In the genomic region with DNA sequence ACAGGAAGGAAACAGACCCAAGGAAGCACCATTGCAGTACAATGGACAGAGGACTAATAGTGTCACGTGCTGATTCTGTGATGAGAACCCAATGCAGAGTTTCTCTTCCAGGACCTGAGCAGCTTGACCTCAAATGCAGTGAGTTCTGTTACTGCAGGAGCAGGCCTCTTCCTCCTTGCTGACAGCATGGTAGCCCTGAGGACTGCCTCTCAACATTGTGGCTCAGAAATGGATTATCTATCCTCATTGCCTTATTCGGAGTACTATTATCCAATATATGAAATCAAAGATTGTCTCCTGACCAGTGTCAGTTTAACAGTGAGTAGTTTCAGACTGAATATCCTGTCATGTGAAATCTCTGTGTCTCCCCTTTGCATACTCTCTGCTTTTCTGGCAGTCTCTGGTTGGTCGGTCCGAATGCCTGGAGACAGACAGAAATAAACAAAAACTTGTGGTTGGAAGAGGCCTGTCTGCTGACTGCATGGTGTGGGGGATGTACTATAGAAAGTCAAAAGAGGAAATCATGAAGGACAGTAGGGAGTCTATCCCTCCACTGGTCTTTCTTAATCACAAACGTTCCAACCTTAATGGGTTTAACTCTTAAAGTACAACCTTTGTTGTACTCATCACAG, we compare ENCODE assay signal across 11 cellular contexts. TPM values are rescaled to one million over a fixed set of nuclear protein-coding genes. Genes with fewer than 3 reads are reported as not detected.
DNase-seq lines count a peak whose midpoint lies in the region; ATAC-seq and TF ChIP-seq lines count a peak whose summit lies in the region.
"Had no signal": no experiment of that assay in that cellular context is flagged by ENCODE, and none has a peak within 500 bp of the region (broad histone marks: within the 10 kb centered on the region; RNA-seq: fewer than 3 reads in every experiment).

No MANE protein-coding gene starts in this region.

- peaks cover 3% of the 10 kb centered on the region for H3K9me3 Mint-ChIP-seq in activated B cell treated with CpG ODN at 0.5 μM for 24 hours
- H3K9me3 Mint-ChIP-seq in endodermal cell, result no peaks in the 10 kb centered on the region

- H3K9ac ChIP-seq in endodermal cell (ENCODE audit: extremely low read depth, low read length, poor library complexity, severe bottlenecking), result no peak overlapping the region

- H3K27ac ChIP-seq in esophagus muscularis mucosa (replicated peaks in 1 of 4), result no peak overlapping the region
- H3K27ac ChIP-seq in endodermal cell (ENCODE audit: low read depth, low read length), result no peak overlapping the region
- H3K27ac ChIP-seq: C4-2B had no signal

- no peak for TF ChIP-seq POLR2A in esophagus muscularis mucosa (IDR thresholded peaks at IDR 0.05; ENCODE audit: low read depth)

- H3K4me3 ChIP-seq in GM06990 (replicated peaks; ENCODE audit: low read depth, low read length), result no peak overlapping the region
- no peak overlapping the region for H3K4me3 ChIP-seq in esophagus muscularis mucosa
- H3K4me3 ChIP-seq in endodermal cell (ENCODE audit: low read length), result no peak overlapping the region

- H3K36me3 Mint-ChIP-seq in activated B cell treated with CpG ODN at 0.5 μM for 24 hours (ENCODE audit: low read depth) (peaks cover 53% of the 10 kb centered on the region), endodermal cell (ENCODE audit: low read depth) (no peaks in the 10 kb centered on the region)

- peak; percentile 69 for DNase-seq in GM06990 (ENCODE audit: extremely low read depth, insufficient read length)
- DNase-seq in activated B cell treated with CpG ODN at 0.5 μM for 24 hours, result no peak
- no peak for DNase-seq in activated T-cell treated with anti-CD3 and anti-CD28 coated beads, Interleukin-2, amount 50 U/mL, for 1 hour
- DNase-seq in esophagus muscularis mucosa (ENCODE audit: extremely low spot score), result no peak
- no peak for DNase-seq in activated gamma-delta T cell (lab: John Stamatoyannopoulos, UW)
- DNase-seq in endodermal cell, result no peak

- CTCF ChIA-PET in activated B cell treated with CpG ODN at 0.5 μM for 24 hours (lab: Charles Lee), result interaction anchor here (1.2 kb wide), 1 partner anchor 24 kb away, joined by 3 read pairs; no protein-coding TSS in a partner anchor

- intact Hi-C loops in activated B cell treated with CpG ODN at 0.5 μM for 24 hours (cut with micrococcal nuclease), result loop anchor here (1.0 kb wide), 3 partner anchors 11 to 66 kb away; a partner anchor contains a TSS
- intact Hi-C loops in esophagus muscularis mucosa (cut with DNase I), result no loop called here

- WGBS in esophagus muscularis mucosa, result 34% methylated on average over 5 of the region's 5 CpGs
- WGBS in endodermal cell (ENCODE audit: insufficient coverage in 1 of 2, insufficient read length in 1 of 2), 2 experiments, result 72 to 79% methylated on average over 2 to 5 of the region's 5 CpGs

- POLR2A ChIA-PET in activated B cell treated with CpG ODN at 0.5 μM for 24 hours (lab: Charles Lee), result interaction anchor here (1.0 to 4.5 kb wide), 5 partner anchors 9 to 87 kb away, joined by 3 to 50 read pairs (median 14); a partner anchor contains a TSS

- ATAC-seq in GM19463 (IDR thresholded peaks at IDR 0.05; ENCODE audit: unreplicated experiment) (peak; percentile 85), HG03139 (IDR thresholded peaks at IDR 0.05; ENCODE audit: unreplicated experiment) (peak; percentile 93), activated B cell treated with CpG ODN at 0.5 μM for 24 hours (ENCODE audit: low read depth) (peak; percentile 92)

- no peaks in the 10 kb centered on the region for H3K4me1 ChIP-seq in esophagus muscularis mucosa
- H3K4me1 ChIP-seq in endodermal cell (ENCODE audit: control insufficient read depth, insufficient read depth, low read length), result no peaks in the 10 kb centered on the region

- H3K27ac Mint-ChIP-seq in activated B cell treated with CpG ODN at 0.5 μM for 24 hours (peak overlapping the region; percentile 88), endodermal cell (no peak overlapping the region)

- no peak for TF ChIP-seq CTCF in GM06990 (IDR thresholded peaks at IDR 0.05; ENCODE audit: insufficient read depth, low read length, poor library complexity, severe bottlenecking)
- TF ChIP-seq CTCF in activated B cell treated with CpG ODN at 0.5 μM for 24 hours (IDR thresholded peaks at IDR 0.05), result no peak
- TF ChIP-seq CTCF in esophagus muscularis mucosa (IDR thresholded peaks at IDR 0.05), result no peak
- TF ChIP-seq CTCF in endodermal cell (conservative IDR thresholded peaks at IDR 0.05), result no peak

- H3K9me3 ChIP-seq in esophagus muscularis mucosa (no peaks in the 10 kb centered on the region), endodermal cell (ENCODE audit: control insufficient read depth, low read length) (no peaks in the 10 kb centered on the region)

- H3K27me3 ChIP-seq in GM06990 (replicated peaks; ENCODE audit: control insufficient read depth, insufficient read depth, low read length), result no peaks in the 10 kb centered on the region
- no peaks in the 10 kb centered on the region for H3K27me3 ChIP-seq in esophagus muscularis mucosa
- H3K27me3 ChIP-seq in endodermal cell (ENCODE audit: control insufficient read depth, insufficient read depth, low read length, poor library complexity, severe bottlenecking), result no peaks in the 10 kb centered on the region

- TF ChIP-seq EP300 in esophagus muscularis mucosa (IDR thresholded peaks at IDR 0.05), result no peak

- H3K4me1 Mint-ChIP-seq in activated B cell treated with CpG ODN at 0.5 μM for 24 hours (peaks cover 49% of the 10 kb centered on the region), endodermal cell (no peaks in the 10 kb centered on the region)

- no peaks in the 10 kb centered on the region for H3K36me3 ChIP-seq in GM06990 (ENCODE audit: control insufficient read depth, insufficient read depth, low read length)
- no peaks in the 10 kb centered on the region for H3K36me3 ChIP-seq in esophagus muscularis mucosa
- no peaks in the 10 kb centered on the region for H3K36me3 ChIP-seq in endodermal cell (ENCODE audit: control insufficient read depth, insufficient read depth, low read length)

- H3K27me3 Mint-ChIP-seq in activated B cell treated with CpG ODN at 0.5 μM for 24 hours (no peaks in the 10 kb centered on the region), endodermal cell (ENCODE audit: insufficient read depth) (no peaks in the 10 kb centered on the region)

- H3K4me3 Mint-ChIP-seq in activated B cell treated with CpG ODN at 0.5 μM for 24 hours (peak overlapping the region; percentile 58), endodermal cell (no peak overlapping the region)

RNA-seq across cellular contexts. Expression of a gene that starts 6.9 kb away (rescaled TPM):
- total RNA-seq in activated B cell treated with CpG ODN at 0.5 μM for 24 hours (4.6 and 4.9 TPM in 2 replicates), esophagus muscularis mucosa (1 to 10 TPM; 1.6 to 3.7 (median 2.2) TPM), endodermal cell (not detected)
- polyA plus RNA-seq in endodermal cell (2013, experiment 1 of 2), result not detected
- not detected for polyA plus RNA-seq in endodermal cell (2013, experiment 2 of 2)
- total RNA-seq: cerebellum had no signal

RNA-seq across cellular contexts. Expression of a gene that starts 11.1 kb away (rescaled TPM):
- total RNA-seq in activated B cell treated with CpG ODN at 0.5 μM for 24 hours (43.1 and 51.1 TPM in 2 replicates), esophagus muscularis mucosa (10 to 100 TPM; 20.3 to 30.7 (median 25.6) TPM), endodermal cell (not detected)
- not detected for polyA plus RNA-seq in endodermal cell (2013, experiment 1 of 2)
- polyA plus RNA-seq in endodermal cell (2013, experiment 2 of 2), result not detected

RNA-seq across cellular contexts. Expression of a gene that starts 40.0 kb away (rescaled TPM):
- total RNA-seq in activated B cell treated with CpG ODN at 0.5 μM for 24 hours, result not detected in 2 replicates
- not detected for total RNA-seq in esophagus muscularis mucosa
- not detected for total RNA-seq in endodermal cell
- polyA plus RNA-seq in endodermal cell (2013, experiment 1 of 2), result not detected
- polyA plus RNA-seq in endodermal cell (2013, experiment 2 of 2), result not detected
- total RNA-seq: cerebellum, lower leg skin had no signal

Comparison
In these comparisons a context has a peak if more than half of its experiments do, and no peak if none do; other contexts are left out.
1. RNA of a gene that starts 11.1 kb away (total RNA-seq): 43.1 to 51.1 TPM in activated B cell treated with CpG ODN at 0.5 μM for 24 hours and 20.3 to 30.7 TPM in esophagus muscularis mucosa; not detected in endodermal cell; every median in the first group is over 10 times any median in the second.
2. Peak in every context shown above with its lines, with median percentiles within 50 percentile points of each other: ATAC-seq.